22 cellular contexts compared by ENCODE assay signal in the genomic region with DNA sequence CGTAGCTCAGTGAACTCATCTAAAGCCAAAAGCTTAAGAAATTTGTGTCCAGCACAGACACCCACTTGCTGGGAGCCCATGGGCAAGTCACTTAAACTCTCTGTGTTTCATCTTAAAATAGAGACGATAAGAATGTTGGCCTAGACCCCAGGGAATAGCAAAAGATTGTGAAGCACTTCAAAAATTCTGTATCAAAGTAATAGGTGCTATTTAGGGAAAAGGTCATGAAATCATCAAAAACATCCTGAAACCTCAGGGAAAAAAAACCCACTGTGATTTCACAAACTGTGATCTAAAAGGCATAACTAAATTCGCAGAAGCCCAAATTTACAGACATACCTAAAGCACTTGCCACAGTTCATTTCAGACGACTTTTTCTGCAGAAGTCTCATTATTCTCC.
"Had no signal": no experiment of that assay in that cellular context is flagged by ENCODE, and none has a peak within 500 bp of the region (broad histone marks: within the 10 kb centered on the region; RNA-seq: fewer than 3 reads in every experiment).

No MANE protein-coding gene starts in this region.

- H3K4me2 ChIP-seq: KMS-11, PC-9 had no signal

- H3K27ac Mint-ChIP-seq: activated B cell treated with CpG ODN at 0.5 μM for 24 hours; activated CD4-positive, alpha-beta memory T cell treated with anti-CD3 and anti-CD28 coated beads for 36 hours; activated CD4-positive, alpha-beta T cell treated with anti-CD3 and anti-CD28 coated beads, Interleukin-2, amount 10 ng/mL, durations not matched to agents 7 days and 5 days; activated naive CD8-positive, alpha-beta T cell treated with anti-CD3 and anti-CD28 coated beads for 36 hours; IgD-negative memory B cell; T-helper 17 cell had no signal

- H3K4me3 Mint-ChIP-seq: activated B cell treated with CpG ODN at 0.5 μM for 24 hours; activated CD4-positive, alpha-beta memory T cell treated with anti-CD3 and anti-CD28 coated beads for 36 hours; activated CD4-positive, alpha-beta T cell treated with anti-CD3 and anti-CD28 coated beads, Interleukin-2, amount 10 ng/mL, durations not matched to agents 7 days and 5 days; activated naive CD8-positive, alpha-beta T cell treated with anti-CD3 and anti-CD28 coated beads for 36 hours; activated T-cell treated with anti-CD3 and anti-CD28 coated beads, Interleukin-2, amount 50 U/mL, for 4 hours; IgD-negative memory B cell; T-helper 17 cell had no signal

- H3K36me3 Mint-ChIP-seq: activated CD4-positive, alpha-beta memory T cell treated with anti-CD3 and anti-CD28 coated beads for 36 hours; activated naive CD8-positive, alpha-beta T cell treated with anti-CD3 and anti-CD28 coated beads for 36 hours; IgD-negative memory B cell had no signal

- H3K4me3 ChIP-seq: PC-9 had no signal

- H3K9ac ChIP-seq: KMS-11 had no signal

- H3K4me1 Mint-ChIP-seq: activated B cell treated with CpG ODN at 0.5 μM for 24 hours; activated CD4-positive, alpha-beta T cell treated with anti-CD3 and anti-CD28 coated beads, Interleukin-2, amount 10 ng/mL, durations not matched to agents 7 days and 5 days; activated naive CD8-positive, alpha-beta T cell treated with anti-CD3 and anti-CD28 coated beads for 36 hours; IgD-negative memory B cell; T-helper 17 cell had no signal

- DNase-seq: activated B cell treated with CpG ODN at 0.5 μM for 24 hours; activated CD4-positive, alpha-beta memory T cell treated with anti-CD3 and anti-CD28 coated beads for 36 hours; activated CD4-positive, alpha-beta T cell treated with anti-CD3 and anti-CD28 coated beads for 1 hour; activated CD4-positive, alpha-beta T cell treated with anti-CD3 and anti-CD28 coated beads, Interleukin-2, amount 10 ng/mL, durations not matched to agents 7 days and 5 days; activated CD8-positive, alpha-beta memory T cell treated with anti-CD3 and anti-CD28 coated beads for 24 hours; activated effector memory CD4-positive, alpha-beta T cell treated with anti-CD3 and anti-CD28 coated beads, Interleukin-2, amount 50 U/mL, for 16 hours; activated naive CD4-positive, alpha-beta T cell treated with Interleukin-2 at 50 U/mL for 16 hours; activated naive CD8-positive, alpha-beta T cell treated with anti-CD3 and anti-CD28 coated beads for 36 hours; activated T-cell treated with anti-CD3 and anti-CD28 coated beads, Interleukin-2, amount 50 U/mL, for 4 hours; MV-4-11; NCI-H1092 treated with DMSO at 0.1 percent for 48 hours; NCI-H1417 treated with DMSO at 0.1 percent for 48 hours; NCI-H1694; NCI-H2029; NCI-H2107; NCI-H510A treated with DMSO at 0.1 percent for 48 hours; PC-9; SIG-M5; T-helper 17 cell; T-helper 9 cell had no signal

- H3K9me3 Mint-ChIP-seq: activated B cell treated with CpG ODN at 0.5 μM for 24 hours; activated CD4-positive, alpha-beta memory T cell treated with anti-CD3 and anti-CD28 coated beads for 36 hours; activated CD4-positive, alpha-beta T cell treated with anti-CD3 and anti-CD28 coated beads, Interleukin-2, amount 10 ng/mL, durations not matched to agents 7 days and 5 days; activated naive CD8-positive, alpha-beta T cell treated with anti-CD3 and anti-CD28 coated beads for 36 hours; activated T-cell treated with anti-CD3 and anti-CD28 coated beads, Interleukin-2, amount 50 U/mL, for 4 hours; IgD-negative memory B cell had no signal

- H3K27me3 Mint-ChIP-seq: activated B cell treated with CpG ODN at 0.5 μM for 24 hours; activated CD4-positive, alpha-beta T cell treated with anti-CD3 and anti-CD28 coated beads, Interleukin-2, amount 10 ng/mL, durations not matched to agents 7 days and 5 days; IgD-negative memory B cell; T-helper 17 cell had no signal

- ATAC-seq: activated T-cell treated with anti-CD3 and anti-CD28 coated beads, Interleukin-2, amount 50 U/mL, for 4 hours; T-helper 17 cell had no signal

- H3K27ac ChIP-seq: KMS-11, PC-9 had no signal
